ENCODE assay signal across 15 cellular contexts in the genomic region with DNA sequence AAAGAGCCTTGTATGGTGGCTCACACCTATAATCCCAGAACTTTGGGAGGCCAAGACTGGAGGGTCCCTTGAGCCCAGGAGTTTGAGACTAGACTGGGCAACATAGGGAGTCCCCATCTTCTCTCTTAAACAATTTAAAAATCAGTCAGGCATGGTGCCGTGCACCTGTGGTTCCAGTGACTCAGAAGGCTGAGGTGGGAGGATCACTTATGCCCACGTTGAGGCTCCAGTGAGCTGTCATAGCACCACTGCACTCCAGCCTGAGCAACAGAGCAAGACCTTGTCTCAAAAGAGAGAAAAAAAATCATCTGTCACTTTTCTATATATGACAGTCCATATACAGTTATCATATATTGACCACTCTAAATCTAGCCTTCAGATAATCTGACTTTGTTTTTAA.
DNase-seq lines count a peak whose midpoint lies in the region; ATAC-seq and TF ChIP-seq lines count a peak whose summit lies in the region.
"Had no signal": no experiment of that assay in that cellular context is flagged by ENCODE, and none has a peak within 500 bp of the region (broad histone marks: within the 10 kb centered on the region; RNA-seq: fewer than 3 reads in every experiment).

No MANE protein-coding gene starts in this region.

- H3K4me3 Mint-ChIP-seq in stimulated activated naive CD8-positive, alpha-beta T cell treated with anti-CD3 and anti-CD28 coated beads, Interleukin-15, amount 100 ng/mL, for 72 hours = no peak overlapping the region
- H3K4me3 Mint-ChIP-seq: activated naive CD8-positive, alpha-beta T cell treated with anti-CD3 and anti-CD28 coated beads, Interleukin-2, amount 50 U/mL, for 24 hours; IgD-negative memory B cell had no signal

- ATAC-seq in stimulated activated naive CD8-positive, alpha-beta T cell treated with anti-CD3 and anti-CD28 coated beads, Interleukin-15, Interleukin-2, amounts not matched to agents 100 U/mL and 50 U/mL, for 24 hours = peak; percentile 55
- no peak for ATAC-seq in stimulated activated naive CD8-positive, alpha-beta T cell treated with anti-CD3 and anti-CD28 coated beads, Interleukin-15, amount 100 ng/mL, for 72 hours
- ATAC-seq in HG03442 (IDR thresholded peaks at IDR 0.05; ENCODE audit: unreplicated experiment) = peak; percentile 89
- ATAC-seq: activated naive CD8-positive, alpha-beta T cell treated with anti-CD3 and anti-CD28 coated beads, Interleukin-2, amount 50 U/mL, for 24 hours had no signal

- peaks cover 0 to 11% of the 10 kb centered on the region in 2 donors for H3K9me3 Mint-ChIP-seq in stimulated activated naive CD8-positive, alpha-beta T cell treated with anti-CD3 and anti-CD28 coated beads, Interleukin-15, amount 100 ng/mL, for 72 hours
- H3K9me3 Mint-ChIP-seq: activated naive CD8-positive, alpha-beta T cell treated with anti-CD3 and anti-CD28 coated beads, Interleukin-2, amount 50 U/mL, for 24 hours had no signal

- no peak overlapping the region for H3K4me3 ChIP-seq in epithelial cell of proximal tubule (ENCODE audit: low read depth, low read length)
- H3K4me3 ChIP-seq: SJCRH30 had no signal

- no peak for DNase-seq in stimulated activated naive CD8-positive, alpha-beta T cell treated with anti-CD3 and anti-CD28 coated beads, Interleukin-15, Interleukin-2, amounts not matched to agents 100 U/mL and 50 U/mL, for 24 hours
- DNase-seq in stimulated activated naive CD8-positive, alpha-beta T cell treated with anti-CD3 and anti-CD28 coated beads, Interleukin-15, amount 100 ng/mL, for 72 hours = no peak
- peak; percentile 68 for DNase-seq in epithelial cell of proximal tubule (ENCODE audit: low read depth)
- no peak for DNase-seq in cortex of kidney (lab: John Stamatoyannopoulos, UW)
- no peak for DNase-seq in RKO (ENCODE audit: low spot score)
- DNase-seq in inferior parietal cortex (ENCODE audit: extremely low spot score) = no peak
- DNase-seq in NCI-H1092 treated with DMSO at 0.1 percent for 48 hours (lab: John Stamatoyannopoulos, UW) = no peak
- DNase-seq: activated naive CD8-positive, alpha-beta T cell treated with anti-CD3 and anti-CD28 coated beads, Interleukin-2, amount 50 U/mL, for 24 hours; GOT3; NCI-H146; NCI-H69; stimulated activated CD4-positive, alpha-beta T cell treated with anti-CD3 and anti-CD28 coated beads, Interleukin-15, amount 100 ng/mL, for 24 hours had no signal

- H3K27me3 Mint-ChIP-seq in stimulated activated naive CD8-positive, alpha-beta T cell treated with anti-CD3 and anti-CD28 coated beads, Interleukin-15, amount 100 ng/mL, for 72 hours = no peaks in the 10 kb centered on the region
- H3K27me3 Mint-ChIP-seq: activated naive CD8-positive, alpha-beta T cell treated with anti-CD3 and anti-CD28 coated beads, Interleukin-2, amount 50 U/mL, for 24 hours; IgD-negative memory B cell had no signal

- TF ChIP-seq CTCF in epithelial cell of proximal tubule (conservative IDR thresholded peaks at IDR 0.05; ENCODE audit: low read depth, low read length) = no peak

- H3K27ac Mint-ChIP-seq in stimulated activated naive CD8-positive, alpha-beta T cell treated with anti-CD3 and anti-CD28 coated beads, Interleukin-15, amount 100 ng/mL, for 72 hours = no peak overlapping the region
- H3K27ac Mint-ChIP-seq: activated naive CD8-positive, alpha-beta T cell treated with anti-CD3 and anti-CD28 coated beads, Interleukin-2, amount 50 U/mL, for 24 hours; IgD-negative memory B cell had no signal

- no peaks in the 10 kb centered on the region for H3K4me1 Mint-ChIP-seq in stimulated activated naive CD8-positive, alpha-beta T cell treated with anti-CD3 and anti-CD28 coated beads, Interleukin-15, amount 100 ng/mL, for 72 hours
- H3K4me1 Mint-ChIP-seq: activated naive CD8-positive, alpha-beta T cell treated with anti-CD3 and anti-CD28 coated beads, Interleukin-2, amount 50 U/mL, for 24 hours had no signal
